ENCODE assay signal across 1 cellular context in genomic region chr1:107914144-107914543, GRCh38.
TF ChIP-seq lines count a peak whose summit lies in the region.

No MANE protein-coding gene starts in this region.

TF ChIP-seq in GM23338, 12 proteins besides CTCF, POLR2A, EP300 and RAD21:
- TF ChIP-seq REST (IDR thresholded peaks at IDR 0.05; ENCODE audit: unreplicated experiment) (no peak), ZNF331 (CRISPR knock-in tag; IDR thresholded peaks at IDR 0.05; ENCODE audit: low read depth) (no peak), CREB1 (CRISPR knock-in tag; IDR thresholded peaks at IDR 0.05; ENCODE audit: low read depth) (no peak), EZH2 (IDR thresholded peaks at IDR 0.05; ENCODE audit: low read depth, unreplicated experiment) (no peak), EZH2phosphoT487 (IDR thresholded peaks at IDR 0.05; ENCODE audit: unreplicated experiment) (no peak), ZNF114 (CRISPR knock-in tag; IDR thresholded peaks at IDR 0.05) (no peak), NANOG (IDR thresholded peaks at IDR 0.05; ENCODE audit: borderline replicate concordance) (no peak), POLR2AphosphoS5 (IDR thresholded peaks at IDR 0.05; ENCODE audit: low read depth) (no peak), STAT1 (IDR thresholded peaks at IDR 0.05; ENCODE audit: unreplicated experiment) (no peak), ZNF462 (CRISPR knock-in tag; IDR thresholded peaks at IDR 0.05) (no peak), ETS1 (IDR thresholded peaks at IDR 0.05) (no peak)
